1 cellular context compared by ENCODE assay signal in genomic region chr5:172782169-172783039, GRCh38.
TF ChIP-seq lines count a peak whose summit lies in the region.

No MANE protein-coding gene starts in this region.

TF ChIP-seq in HepG2, 621 proteins besides CTCF, POLR2A, EP300 and RAD21 (continued from another document and continues in another):
- TF ChIP-seq ZNF646 (CRISPR knock-in tag; IDR thresholded peaks at IDR 0.05) (no peak), ZNF547 (CRISPR knock-in tag; IDR thresholded peaks at IDR 0.05) (no peak), ZSCAN21 (CRISPR knock-in tag; IDR thresholded peaks at IDR 0.05; ENCODE audit: borderline replicate concordance) (no peak), PRMT3 (CRISPR knock-in tag; IDR thresholded peaks at IDR 0.05; ENCODE audit: borderline replicate concordance, low read depth) (no peak), DR1 (CRISPR knock-in tag; IDR thresholded peaks at IDR 0.05) (no peak), NBN (conservative IDR thresholded peaks at IDR 0.05) (no peak), SIX1 (CRISPR knock-in tag; IDR thresholded peaks at IDR 0.05; ENCODE audit: borderline replicate concordance) (peak; percentile 34; the same call in 1 of the 2 replicates), ZSCAN20 (CRISPR knock-in tag; IDR thresholded peaks at IDR 0.05; ENCODE audit: borderline replicate concordance) (no peak), NFYC (CRISPR knock-in tag; IDR thresholded peaks at IDR 0.05) (peak; percentile 11; the same call in 1 of the 2 replicates), HNRNPLL (IDR thresholded peaks at IDR 0.05; ENCODE audit: low read depth, low read length, poor library complexity, severe bottlenecking) (peak; percentile 27), ZBTB42 (CRISPR knock-in tag; IDR thresholded peaks at IDR 0.05) (no peak), GMEB1 (CRISPR knock-in tag; IDR thresholded peaks at IDR 0.05; ENCODE audit: borderline replicate concordance) (no peak), PHF20 (CRISPR knock-in tag; IDR thresholded peaks at IDR 0.05) (no peak), PHF5A (CRISPR knock-in tag; IDR thresholded peaks at IDR 0.05; ENCODE audit: low read depth, unreplicated experiment) (no peak), MEIS2 (CRISPR knock-in tag; IDR thresholded peaks at IDR 0.05) (no peak), RBM22 (optimal IDR thresholded peaks at IDR 0.05; ENCODE audit: low read length) (no peak), MLLT10 (CRISPR knock-in tag; IDR thresholded peaks at IDR 0.05) (no peak), MXD4 (CRISPR knock-in tag; IDR thresholded peaks at IDR 0.05) (0 out of 2 replicates have a peak, but pooled peaks have one; percentile 38), STAT5B (CRISPR knock-in tag; IDR thresholded peaks at IDR 0.05) (no peak), NR1H2 (CRISPR knock-in tag; IDR thresholded peaks at IDR 0.05; ENCODE audit: borderline replicate concordance, low read depth) (no peak), ZNF841 (CRISPR knock-in tag; IDR thresholded peaks at IDR 0.05; ENCODE audit: borderline replicate concordance) (no peak), ZNF234 (CRISPR knock-in tag; conservative IDR thresholded peaks at IDR 0.05) (no peak), ZHX2 (IDR thresholded peaks at IDR 0.05; ENCODE audit: low read depth) (no peak), ZHX2 (CRISPR knock-in tag; IDR thresholded peaks at IDR 0.05; ENCODE audit: borderline replicate concordance) (no peak), ZNF335 (CRISPR knock-in tag; IDR thresholded peaks at IDR 0.05) (0 out of 2 replicates have a peak, but pooled peaks have one; percentile 57), ZNF260 (CRISPR knock-in tag; IDR thresholded peaks at IDR 0.05; ENCODE audit: borderline replicate concordance, low read depth) (no peak), IKZF4 (CRISPR knock-in tag; IDR thresholded peaks at IDR 0.05; ENCODE audit: borderline replicate concordance, low read depth, not compliant biosample characterization) (no peak), SPEN (CRISPR knock-in tag; IDR thresholded peaks at IDR 0.05; ENCODE audit: low read depth) (no peak), FOXP1 (IDR thresholded peaks at IDR 0.05) (no peak), FOXP1 (CRISPR knock-in tag; IDR thresholded peaks at IDR 0.05) (peak; percentile 77), ZNF530 (CRISPR knock-in tag; IDR thresholded peaks at IDR 0.05; ENCODE audit: low read depth) (no peak), REPIN1 (CRISPR knock-in tag; IDR thresholded peaks at IDR 0.05; ENCODE audit: borderline replicate concordance, low read depth) (no peak), CBX5 (CRISPR knock-in tag; IDR thresholded peaks at IDR 0.05; ENCODE audit: borderline replicate concordance) (0 out of 2 replicates have a peak, but pooled peaks have one; percentile 32), ZNF672 (CRISPR knock-in tag; IDR thresholded peaks at IDR 0.05) (no peak), SCMH1 (CRISPR knock-in tag; IDR thresholded peaks at IDR 0.05; ENCODE audit: borderline replicate concordance) (no peak), MATR3 (CRISPR knock-in tag; IDR thresholded peaks at IDR 0.05) (no peak), SMAD9 (CRISPR knock-in tag; IDR thresholded peaks at IDR 0.05) (no peak), ETV6 (CRISPR knock-in tag; conservative IDR thresholded peaks at IDR 0.05) (no peak), NFE2L1 (CRISPR knock-in tag; IDR thresholded peaks at IDR 0.05; ENCODE audit: borderline replicate concordance) (no peak), HNRNPH1 (optimal IDR thresholded peaks at IDR 0.05; ENCODE audit: low read depth, low read length) (no peak), ZBTB20 (CRISPR knock-in tag; IDR thresholded peaks at IDR 0.05; ENCODE audit: borderline replicate concordance, low read depth) (0 out of 2 replicates have a peak, but pooled peaks have one; percentile 56), ZNF572 (CRISPR knock-in tag; IDR thresholded peaks at IDR 0.05) (no peak), ZNF569 (CRISPR knock-in tag; IDR thresholded peaks at IDR 0.05; ENCODE audit: borderline replicate concordance) (no peak), ZNF362 (CRISPR knock-in tag; IDR thresholded peaks at IDR 0.05; ENCODE audit: borderline replicate concordance) (peak; percentile 14; the same call in 1 of the 2 replicates), ZNF691 (CRISPR knock-in tag; IDR thresholded peaks at IDR 0.05; ENCODE audit: borderline replicate concordance, low read depth) (no peak), ZNF577 (CRISPR knock-in tag; IDR thresholded peaks at IDR 0.05; ENCODE audit: borderline replicate concordance, low read depth) (no peak), MYNN (CRISPR knock-in tag; IDR thresholded peaks at IDR 0.05; ENCODE audit: low read depth) (no peak), ZNF343 (CRISPR knock-in tag; IDR thresholded peaks at IDR 0.05) (no peak)
- TF ChIP-seq, protein P1, sequence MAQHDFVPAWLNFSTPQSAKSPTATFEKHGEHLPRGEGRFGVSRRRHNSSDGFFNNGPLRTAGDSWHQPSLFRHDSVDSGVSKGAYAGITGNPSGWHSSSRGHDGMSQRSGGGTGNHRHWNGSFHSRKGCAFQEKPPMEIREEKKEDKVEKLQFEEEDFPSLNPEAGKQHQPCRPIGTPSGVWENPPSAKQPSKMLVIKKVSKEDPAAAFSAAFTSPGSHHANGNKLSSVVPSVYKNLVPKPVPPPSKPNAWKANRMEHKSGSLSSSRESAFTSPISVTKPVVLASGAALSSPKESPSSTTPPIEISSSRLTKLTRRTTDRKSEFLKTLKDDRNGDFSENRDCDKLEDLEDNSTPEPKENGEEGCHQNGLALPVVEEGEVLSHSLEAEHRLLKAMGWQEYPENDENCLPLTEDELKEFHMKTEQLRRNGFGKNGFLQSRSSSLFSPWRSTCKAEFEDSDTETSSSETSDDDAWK (CRISPR knock-in tag; IDR thresholded peaks at IDR 0.05): no peak
- TF ChIP-seq, protein P2, sequence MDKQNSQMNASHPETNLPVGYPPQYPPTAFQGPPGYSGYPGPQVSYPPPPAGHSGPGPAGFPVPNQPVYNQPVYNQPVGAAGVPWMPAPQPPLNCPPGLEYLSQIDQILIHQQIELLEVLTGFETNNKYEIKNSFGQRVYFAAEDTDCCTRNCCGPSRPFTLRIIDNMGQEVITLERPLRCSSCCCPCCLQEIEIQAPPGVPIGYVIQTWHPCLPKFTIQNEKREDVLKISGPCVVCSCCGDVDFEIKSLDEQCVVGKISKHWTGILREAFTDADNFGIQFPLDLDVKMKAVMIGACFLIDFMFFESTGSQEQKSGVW (CRISPR knock-in tag; IDR thresholded peaks at IDR 0.05; ENCODE audit: borderline replicate concordance): no peak
